ENCODE assay signal across 8 cellular contexts in the genomic region with DNA sequence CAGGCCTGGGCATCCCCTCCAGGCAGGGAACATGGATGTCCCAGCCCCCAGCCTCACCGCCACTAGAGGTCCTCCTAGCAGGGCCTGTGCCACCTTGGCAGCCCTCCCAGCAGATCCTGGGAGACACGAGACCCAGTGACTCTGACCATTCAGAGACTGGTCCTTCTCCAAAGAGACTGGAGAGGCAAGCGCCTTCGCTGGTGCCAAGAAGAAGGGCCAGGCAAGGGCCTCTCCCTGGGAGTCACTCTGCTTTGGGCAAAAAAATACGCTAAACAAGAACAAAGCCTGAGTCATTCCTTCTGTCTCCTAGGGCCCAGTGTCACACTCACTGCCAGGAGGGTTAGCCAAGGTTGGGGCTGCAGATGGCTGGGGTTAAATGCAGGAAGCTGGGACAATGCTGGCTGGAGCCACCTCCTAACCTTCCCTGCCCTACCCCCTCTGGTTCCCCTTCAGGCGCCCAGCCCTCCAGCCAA. TPM values are rescaled to one million over a fixed set of nuclear protein-coding genes. Genes with fewer than 3 reads are reported as not detected.
DNase-seq lines count a peak whose midpoint lies in the region; ATAC-seq and TF ChIP-seq lines count a peak whose summit lies in the region.
"Had no signal": no experiment of that assay in that cellular context is flagged by ENCODE, and none has a peak within 500 bp of the region (broad histone marks: within the 10 kb centered on the region; RNA-seq: fewer than 3 reads in every experiment).

No MANE protein-coding gene starts in this region.

- no peaks in the 10 kb centered on the region for H3K9me3 ChIP-seq in GM23248 (ENCODE audit: low read depth)
- H3K9me3 ChIP-seq in gastrocnemius medialis = no peaks in the 10 kb centered on the region

- H3K4me2 ChIP-seq in GM23248 (ENCODE audit: unreplicated experiment) = peak overlapping the region; percentile 17

- DNase-seq in GM23248 = peak; percentile 89
- DNase-seq in OCI-M1 (lab: John Stamatoyannopoulos, UW) = peak; percentile 3
- peak; percentile 24 for DNase-seq in fibroblast of the conjunctiva (ENCODE audit: low read depth)
- peak in 1 of 2 donors; percentile 54 for DNase-seq in gastrocnemius medialis
- DNase-seq in central memory CD4-positive, alpha-beta T cell = no peak
- no peak for DNase-seq in activated CD4-positive, alpha-beta T cell treated with anti-CD3 and anti-CD28 coated beads for 48 hours
- DNase-seq in NCI-H1105 treated with DMSO at 0.1 percent for 48 hours (lab: John Stamatoyannopoulos, UW) = no peak

- H3K27me3 ChIP-seq in GM23248 (replicated peaks; ENCODE audit: insufficient read depth) (no peaks in the 10 kb centered on the region), gastrocnemius medialis (no peaks in the 10 kb centered on the region)

- H4K20me1 ChIP-seq in GM23248 (ENCODE audit: insufficient read depth) = no peaks in the 10 kb centered on the region

- H3K4me3 ChIP-seq in GM23248 = no peak overlapping the region
- no peak overlapping the region for H3K4me3 ChIP-seq in gastrocnemius medialis

- no peaks in the 10 kb centered on the region for H3K79me2 ChIP-seq in GM23248 (ENCODE audit: insufficient read depth)

- peak; percentile 46 to 69 for ATAC-seq in gastrocnemius medialis

- intact Hi-C loops in gastrocnemius medialis (cut with DNase I; ENCODE audit: low total_unique reads) = no loop called here

- 20 to 24% methylated on average over 6 of the region's 6 CpGs for WGBS in GM23248 (ENCODE audit: low coverage in 1 of 2, low lambda C conversion rate in 2 of 2, missing lambda C conversion rate in 2 of 2), 2 experiments

- TF ChIP-seq CTCF in gastrocnemius medialis (IDR thresholded peaks at IDR 0.05 in 4 of 5, conservative IDR thresholded peaks at IDR 0.05 in 1 of 5) = no peak

- no peaks in the 10 kb centered on the region for H3F3A ChIP-seq in GM23248 (ENCODE audit: insufficient read depth)

- TF ChIP-seq POLR2A in gastrocnemius medialis (IDR thresholded peaks at IDR 0.05) = no peak

- H3K9me2 ChIP-seq in GM23248 (ENCODE audit: insufficient read depth) = no peaks in the 10 kb centered on the region

- H3K4me1 ChIP-seq in GM23248 (ENCODE audit: insufficient read depth) = peaks cover 12% of the 10 kb centered on the region; the same call in 1 of the 2 replicates
- H3K4me1 ChIP-seq in gastrocnemius medialis = no peaks in the 10 kb centered on the region

- in situ Hi-C loops in GM23248 (cut with MboI) (no loop called here), gastrocnemius medialis (cut with MboI; ENCODE audit: low sequenced_read_pairs in 4 of 4) (no loop called here)

- H2AFZ ChIP-seq in GM23248 = no peak overlapping the region

- H3K36me3 ChIP-seq in GM23248 (ENCODE audit: low read depth) (no peaks in the 10 kb centered on the region), gastrocnemius medialis (no peaks in the 10 kb centered on the region)

- H3K27ac ChIP-seq in GM23248 (no peak overlapping the region), gastrocnemius medialis (no peak overlapping the region)

- H3K9ac ChIP-seq in GM23248 = no peak overlapping the region

RNA-seq across cellular contexts. Expression of a gene that starts 35.3 kb away (rescaled TPM):
- total RNA-seq in GM23248 (2014; rRNA removed; shearing (Covaris generic)) = not detected in 2 replicates
- not detected in 2 replicates for polyA plus RNA-seq in GM23248 (2016; fragmentation: Nextera tagmentation; extraction: Ambion mirVana)
- total RNA-seq in gastrocnemius medialis = not detected
- polyA plus RNA-seq: IgD-negative memory B cell had no signal

Comparison
In these comparisons a context has a peak if more than half of its experiments do, and no peak if none do; other contexts are left out.
1. DNase-seq: peak in GM23248 (single experiment), OCI-M1 (single experiment) and fibroblast of the conjunctiva (single experiment); none in central memory CD4-positive, alpha-beta T cell (single experiment), activated CD4-positive, alpha-beta T cell treated with anti-CD3 and anti-CD28 coated beads for 48 hours (single experiment) and NCI-H1105 treated with DMSO at 0.1 percent for 48 hours (single experiment).